9 cellular contexts compared by ENCODE assay signal in genomic region chr1:155093938-155094621, GRCh38. TPM values are rescaled to one million over a fixed set of nuclear protein-coding genes. Genes with fewer than 3 reads are reported as not detected.
DNase-seq lines count a peak whose midpoint lies in the region; ATAC-seq, FAIRE-seq and TF ChIP-seq lines count a peak whose summit lies in the region.
"Had no signal": no experiment of that assay in that cellular context is flagged by ENCODE, and none has a peak within 500 bp of the region (broad histone marks: within the 10 kb centered on the region; RNA-seq: fewer than 3 reads in every experiment).

No MANE protein-coding gene starts in this region.

- H3K79me2 ChIP-seq in Loucy (ENCODE audit: insufficient read depth, low read length) = no peaks in the 10 kb centered on the region

- H2AFZ ChIP-seq in Loucy (ENCODE audit: low read length) = peak overlapping the region; percentile 18; the same call in 1 of the 2 replicates

- peaks cover 8% of the 10 kb centered on the region for H3K27me3 Mint-ChIP-seq in osteocyte (ENCODE audit: unreplicated experiment)

- no peaks in the 10 kb centered on the region for H3K36me3 ChIP-seq in Loucy (ENCODE audit: insufficient read depth, low read length)
- H3K36me3 ChIP-seq: neutrophil had no signal

- no peaks in the 10 kb centered on the region for H3K36me3 Mint-ChIP-seq in osteocyte (ENCODE audit: unreplicated experiment)

- FAIRE-seq in D721Med (lab: Jason Lieb, UNC) = no peak

- no peaks in the 10 kb centered on the region for H3F3A ChIP-seq in Loucy (ENCODE audit: low read depth)

- no peak overlapping the region for H3K4me3 Mint-ChIP-seq in osteocyte (ENCODE audit: unreplicated experiment)

- no peak overlapping the region for H3K9ac ChIP-seq in Loucy (ENCODE audit: low read depth, low read length, poor library complexity, severe bottlenecking)

- no peaks in the 10 kb centered on the region for H3K9me2 ChIP-seq in Loucy (replicated peaks; ENCODE audit: low read depth, low read length)

- TF ChIP-seq CTCF in D721Med (IDR thresholded peaks at IDR 0.05; ENCODE audit: insufficient read depth, missing control alignments) (peak; percentile 69), Loucy (conservative IDR thresholded peaks at IDR 0.05; ENCODE audit: low read length) (peak; percentile 54), fibroblast of mammary gland (conservative IDR thresholded peaks at IDR 0.05; ENCODE audit: control insufficient read depth, insufficient read depth, low read depth, low read length) (peak; percentile 43), osteocyte (IDR thresholded peaks at IDR 0.05) (peak; percentile 69)

- H4K20me1 ChIP-seq in Loucy (ENCODE audit: insufficient read depth, low read length, poor library complexity, severe bottlenecking) = no peaks in the 10 kb centered on the region

- H3K27me3 ChIP-seq in Loucy (ENCODE audit: insufficient read depth, low read length, poor library complexity, severe bottlenecking) = no peaks in the 10 kb centered on the region

- H3K4me3 ChIP-seq in Loucy (ENCODE audit: low read length, poor library complexity, severe bottlenecking) (no peak overlapping the region), fibroblast of mammary gland (ENCODE audit: control insufficient read depth, low read depth, low read length) (no peak overlapping the region)

- H3K4me2 ChIP-seq in Loucy (ENCODE audit: low read depth, low read length, poor library complexity, severe bottlenecking) = no peak overlapping the region

- DNase-seq in D721Med (ENCODE audit: insufficient read length, low spot score) = no peak
- DNase-seq in SHP77 treated with DMSO at 0.1 percent for 48 hours (lab: John Stamatoyannopoulos, UW) = peak; percentile 91
- peak; percentile 49 for DNase-seq in fibroblast of mammary gland (ENCODE audit: low read depth)
- no peak for DNase-seq in osteocyte (ENCODE audit: extremely low spot score, unreplicated experiment)
- no peak for DNase-seq in central memory CD4-positive, alpha-beta T cell
- DNase-seq in T-helper 9 cell = no peak

- no peaks in the 10 kb centered on the region for H3K9me3 Mint-ChIP-seq in osteocyte (ENCODE audit: unreplicated experiment)

- peaks cover 22% of the 10 kb centered on the region for H3K4me1 Mint-ChIP-seq in osteocyte (ENCODE audit: unreplicated experiment)

- H3K9me3 ChIP-seq in Loucy (ENCODE audit: insufficient read depth, low read depth, low read length) = no peaks in the 10 kb centered on the region
- H3K9me3 ChIP-seq: neutrophil had no signal

- peak overlapping the region; percentile 63 for H3K27ac Mint-ChIP-seq in osteocyte (ENCODE audit: unreplicated experiment)

- no peak for ATAC-seq in HG03175 (IDR thresholded peaks at IDR 0.05; ENCODE audit: unreplicated experiment)

- peaks cover 4% of the 10 kb centered on the region for H3K4me1 ChIP-seq in Loucy (ENCODE audit: insufficient read depth, low read length, poor library complexity, severe bottlenecking)

RNA-seq across cellular contexts. Expression of gene EFNA3, which starts 15.4 kb away (rescaled TPM):
- 2.1 and 2.9 TPM in 2 replicates for total RNA-seq in osteocyte

RNA-seq across cellular contexts. Expression of gene EFNA4, which starts 30.5 kb away (rescaled TPM):
- 10.1 and 12.4 TPM in 2 replicates for total RNA-seq in osteocyte

RNA-seq across cellular contexts. Expression of gene EFNA1, which starts 33.6 kb away (rescaled TPM):
- 29.3 and 31.3 TPM in 2 replicates for total RNA-seq in osteocyte

RNA-seq across cellular contexts. Expression of gene SLC50A1, which starts 41.6 kb away (rescaled TPM):
- 26.5 and 26.6 TPM in 2 replicates for total RNA-seq in osteocyte

RNA-seq across cellular contexts. Expression of gene ADAM15, which starts 43.0 kb away (rescaled TPM):
- 88.4 and 89.4 TPM in 2 replicates for total RNA-seq in osteocyte

Comparison
In these comparisons a context has a peak if more than half of its experiments do, and no peak if none do; other contexts are left out.
1. DNase-seq: peak in SHP77 treated with DMSO at 0.1 percent for 48 hours (single experiment) and fibroblast of mammary gland (single experiment); none in D721Med (single experiment), osteocyte (single experiment), central memory CD4-positive, alpha-beta T cell (single experiment) and T-helper 9 cell (single experiment).
2. Peak in every context shown above with its lines, with median percentiles within 50 percentile points of each other: CTCF ChIP-seq.